ENCODE assay signal across 16 cellular contexts in genomic region chr6:40476673-40477072, GRCh38.
A peak's percentile ranks its signal among the peaks of the same experiment; 100 is the strongest.
DNase-seq lines count a peak whose midpoint lies in the region; ATAC-seq and TF ChIP-seq lines count a peak whose summit lies in the region.
"Had no signal": no experiment of that assay in that cellular context is flagged by ENCODE, and none has a peak within 500 bp of the region (broad histone marks: within the 10 kb centered on the region; RNA-seq: fewer than 3 reads in every experiment).

No MANE protein-coding gene starts in this region.

- TF ChIP-seq CTCF in gastrocnemius medialis (IDR thresholded peaks at IDR 0.05 in 4 of 5, conservative IDR thresholded peaks at IDR 0.05 in 1 of 5) = no peak

- no peak overlapping the region for H3K27ac ChIP-seq in right cardiac atrium (ENCODE audit: low read length)
- H3K27ac ChIP-seq in gastrocnemius medialis = no peak overlapping the region

- 77% methylated on average over 6 of the region's 6 CpGs for WGBS in right cardiac atrium

- H3K4me1 ChIP-seq in right cardiac atrium (ENCODE audit: control insufficient read depth, insufficient read depth, low read length) = no peaks in the 10 kb centered on the region
- H3K4me1 ChIP-seq in gastrocnemius medialis = peaks cover 0 to 2% of the 10 kb centered on the region in 2 donors
- H3K4me1 ChIP-seq: HAP-1 had no signal

- H3K4me3 ChIP-seq in right cardiac atrium (ENCODE audit: low read length) = no peak overlapping the region
- H3K4me3 ChIP-seq in gastrocnemius medialis = no peak overlapping the region
- H3K4me3 ChIP-seq: HAP-1 had no signal

- intact Hi-C loops in Right ventricle myocardium superior (cut with DNase I) (no loop called here), cardiac septum (cut with DNase I) (no loop called here), right cardiac atrium (cut with DNase I) (no loop called here), gastrocnemius medialis (cut with DNase I; ENCODE audit: low total_unique reads) (no loop called here), sciatic nerve (cut with DNase I) (no loop called here)

- ATAC-seq in Right ventricle myocardium superior (ENCODE audit: poor library complexity) (peak; percentile 68), right cardiac atrium (peak; percentile 39 to 59), gastrocnemius medialis (peak; percentile 81 to 82), sciatic nerve (no peak)

- no peaks in the 10 kb centered on the region for H3K27me3 ChIP-seq in right cardiac atrium (ENCODE audit: control insufficient read depth, insufficient read depth)
- no peaks in the 10 kb centered on the region for H3K27me3 ChIP-seq in gastrocnemius medialis

- no peak for TF ChIP-seq POLR2A in gastrocnemius medialis (IDR thresholded peaks at IDR 0.05)

- no peaks in the 10 kb centered on the region for H3K36me3 ChIP-seq in gastrocnemius medialis
- H3K36me3 ChIP-seq: HAP-1 had no signal

- DNase-seq in Right ventricle myocardium superior = no peak
- no peak for DNase-seq in cardiac septum (ENCODE audit: low spot score)
- DNase-seq in NCI-H2029 treated with DMSO at 0.1 percent for 48 hours (lab: John Stamatoyannopoulos, UW) = peak; percentile 11
- DNase-seq in right cardiac atrium = no peak
- peak; percentile 10 to 40 for DNase-seq in gastrocnemius medialis
- DNase-seq in stimulated activated CD4-positive, alpha-beta T cell treated with anti-CD3 and anti-CD28 coated beads, Interleukin-1b, Interleukin-23, amount 100 ng/mL, for 48 hours = no peak
- DNase-seq in stimulated activated CD4-positive, alpha-beta T cell treated with anti-CD3 and anti-CD28 coated beads, Interleukin-15, amount 100 ng/mL, for 24 hours = no peak
- DNase-seq in sciatic nerve (ENCODE audit: low spot score) = no peak
- DNase-seq: DMS79 treated with DMSO at 0.1 percent for 48 hours, KG1, MV-4-11, NCI-H1694 treated with DMSO at 0.1 percent for 48 hours, NCI-H345, NCI-H524 treated with DMSO at 0.1 percent for 48 hours, SIG-M5 had no signal

- in situ Hi-C loops in gastrocnemius medialis (cut with MboI; ENCODE audit: low sequenced_read_pairs in 4 of 4) = no loop called here

- H3K9me3 ChIP-seq in right cardiac atrium (ENCODE audit: control insufficient read depth, low read length) (no peaks in the 10 kb centered on the region), gastrocnemius medialis (no peaks in the 10 kb centered on the region)
- H3K9me3 ChIP-seq: HAP-1 had no signal

Comparison
In these comparisons a context has a peak if more than half of its experiments do, and no peak if none do; other contexts are left out.
1. DNase-seq: peak in NCI-H2029 treated with DMSO at 0.1 percent for 48 hours (single experiment) and gastrocnemius medialis (2 of 2); none in Right ventricle myocardium superior (single experiment), cardiac septum (single experiment), right cardiac atrium (0 of 3), stimulated activated CD4-positive, alpha-beta T cell treated with anti-CD3 and anti-CD28 coated beads, Interleukin-1b, Interleukin-23, amount 100 ng/mL, for 48 hours (single experiment), stimulated activated CD4-positive, alpha-beta T cell treated with anti-CD3 and anti-CD28 coated beads, Interleukin-15, amount 100 ng/mL, for 24 hours (single experiment) and sciatic nerve (single experiment).